14 cellular contexts compared by ENCODE assay signal in the genomic region with DNA sequence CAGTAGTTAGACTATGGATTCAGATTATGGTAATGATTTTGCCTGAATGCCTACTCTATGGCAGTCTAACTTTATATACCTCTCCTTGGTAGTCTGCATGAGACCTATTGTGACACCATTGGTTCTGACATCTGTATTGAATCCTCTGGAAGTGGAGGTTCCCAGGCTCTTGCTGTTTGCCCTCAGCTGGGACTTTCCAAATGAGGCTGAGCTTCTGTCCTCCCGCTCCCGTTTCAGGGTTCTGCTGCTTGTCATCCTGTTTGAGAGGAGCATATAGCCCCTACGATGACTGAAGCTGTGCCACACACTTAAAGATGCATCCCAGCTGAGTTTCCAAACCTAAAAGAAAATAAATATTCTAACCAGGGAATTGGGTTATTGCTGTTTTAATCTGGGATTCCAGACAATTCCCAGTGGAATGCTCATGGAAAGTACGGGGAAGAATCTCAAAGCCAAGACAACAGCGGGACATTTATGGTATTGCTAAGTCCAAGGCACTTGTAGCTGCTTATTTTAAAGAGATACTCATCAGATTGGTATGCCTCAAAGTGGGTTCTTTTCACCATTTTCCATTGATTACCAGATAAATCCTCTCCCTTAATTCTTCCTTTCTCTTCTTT.
A peak's percentile ranks its signal among the peaks of the same experiment; 100 is the strongest.
DNase-seq lines count a peak whose midpoint lies in the region; ATAC-seq and TF ChIP-seq lines count a peak whose summit lies in the region.
"Had no signal": no experiment of that assay in that cellular context is flagged by ENCODE, and none has a peak within 500 bp of the region (broad histone marks: within the 10 kb centered on the region; RNA-seq: fewer than 3 reads in every experiment).

No MANE protein-coding gene starts in this region.

- H3K36me3 Mint-ChIP-seq in IgD-negative memory B cell (peaks cover 8% of the 10 kb centered on the region), nephron (ENCODE audit: low read depth) (peaks cover 16% of the 10 kb centered on the region)

- H3K36me3 ChIP-seq in A673 (ENCODE audit: insufficient read depth, low read length, poor library complexity, severe bottlenecking) (no peaks in the 10 kb centered on the region), colonic mucosa (no peaks in the 10 kb centered on the region), tibial nerve (peaks cover 0 to 13% (median 0%) of the 10 kb centered on the region in 3 donors)
- H3K36me3 ChIP-seq: neural progenitor cell had no signal

- H3K4me1 Mint-ChIP-seq in IgD-negative memory B cell, result peaks cover 41 to 65% (median 55%) of the 10 kb centered on the region in 3 donors
- H3K4me1 Mint-ChIP-seq in nephron, result peaks cover 38% of the 10 kb centered on the region

- DNase-seq in A673 (ENCODE audit: low spot score), result peak; percentile 34
- no peak for DNase-seq in colonic mucosa
- no peak for DNase-seq in NCI-H1092 (lab: John Stamatoyannopoulos, UW)
- no peak for DNase-seq in iPS-NIHi11 (ENCODE audit: low spot score)
- no peak for DNase-seq in tibial nerve (ENCODE audit: low spot score in 2 of 2)
- DNase-seq: DMS153, dorsolateral prefrontal cortex, left colon, OCI-M1 had no signal

- H3K27me3 Mint-ChIP-seq in IgD-negative memory B cell (no peaks in the 10 kb centered on the region), nephron (ENCODE audit: low read depth) (peaks cover 4% of the 10 kb centered on the region)
- H3K27me3 Mint-ChIP-seq: type B pancreatic cell had no signal

- ATAC-seq in GM19467 (IDR thresholded peaks at IDR 0.05; ENCODE audit: unreplicated experiment), result no peak

- H3K27ac ChIP-seq in A673 (ENCODE audit: low read depth, low read length, poor library complexity, severe bottlenecking) (no peak overlapping the region), colonic mucosa (peak overlapping the region; percentile 34), tibial nerve (peak overlapping the region in 2 of 4 donors; percentile 13 to 52)
- H3K27ac ChIP-seq: neural progenitor cell had no signal

- no TSS peak for BruUV-seq in A673 (replicated peaks; lab: Mats Ljungman, UMichigan)

- H3K27me3 ChIP-seq in A673 (replicated peaks; ENCODE audit: insufficient read depth, low read depth, low read length, poor library complexity), result no peaks in the 10 kb centered on the region
- no peaks in the 10 kb centered on the region for H3K27me3 ChIP-seq in colonic mucosa
- no peaks in the 10 kb centered on the region for H3K27me3 ChIP-seq in tibial nerve
- H3K27me3 ChIP-seq: dorsolateral prefrontal cortex, neural progenitor cell had no signal

- peak overlapping the region in 2 of 3 donors; percentile 9 to 67 for H3K27ac Mint-ChIP-seq in IgD-negative memory B cell
- peak overlapping the region in 2 of 3 experiments; percentile 39 to 44 for H3K27ac Mint-ChIP-seq in nephron
- H3K27ac Mint-ChIP-seq: type B pancreatic cell had no signal

- no peak for TF ChIP-seq POLR2A in tibial nerve (IDR thresholded peaks at IDR 0.05)

- WGBS in tibial nerve, 2 donors, result 49 to 55% methylated on average over 5 of the region's 5 CpGs

- H3K4me1 ChIP-seq in A673 (ENCODE audit: insufficient read depth, low read length, poor library complexity, severe bottlenecking) (peaks cover 16% of the 10 kb centered on the region), colonic mucosa (peaks cover 6% of the 10 kb centered on the region), tibial nerve (peaks cover 0 to 37% (median 15%) of the 10 kb centered on the region in 4 donors)

- H3K4me3 ChIP-seq in A673 (ENCODE audit: low read depth, low read length, poor library complexity, severe bottlenecking) (no peak overlapping the region), colonic mucosa (no peak overlapping the region), tibial nerve (no peak overlapping the region)
- H3K4me3 ChIP-seq: dorsolateral prefrontal cortex, neural progenitor cell had no signal

- no peak for TF ChIP-seq CTCF in A673 (conservative IDR thresholded peaks at IDR 0.05; ENCODE audit: low read depth, low read length)
- no peak for TF ChIP-seq CTCF in colonic mucosa (IDR thresholded peaks at IDR 0.05)
- no peak for TF ChIP-seq CTCF in nephron (IDR thresholded peaks at IDR 0.05; ENCODE audit: unreplicated experiment in 3 of 3)
- TF ChIP-seq CTCF in tibial nerve (IDR thresholded peaks at IDR 0.05), result no peak

- CTCF ChIA-PET in A673 (lab: Charles Lee), result no interaction called here

- intact Hi-C loops in A673 (cut with micrococcal nuclease; ENCODE audit: unreplicated experiment) (no loop called here), colonic mucosa (cut with DNase I) (no loop called here)

- H3K4me3 Mint-ChIP-seq in IgD-negative memory B cell (no peak overlapping the region), nephron (no peak overlapping the region)
- H3K4me3 Mint-ChIP-seq: neural progenitor cell, type B pancreatic cell had no signal

- POLR2A ChIA-PET in A673 (lab: Charles Lee; ENCODE audit: low non-redundant PET), result no interaction called here

- H3K9me3 ChIP-seq in A673 (ENCODE audit: low read depth, low read length, poor library complexity, severe bottlenecking) (no peaks in the 10 kb centered on the region), colonic mucosa (no peaks in the 10 kb centered on the region), tibial nerve (no peaks in the 10 kb centered on the region)

- H3K9ac ChIP-seq in colonic mucosa (ENCODE audit: low read depth in 2 of 2, low read length in 2 of 2), result no peak overlapping the region
- H3K9ac ChIP-seq: neural progenitor cell had no signal

- H3K9me3 Mint-ChIP-seq in IgD-negative memory B cell, result no peaks in the 10 kb centered on the region
- H3K9me3 Mint-ChIP-seq in nephron, result no peaks in the 10 kb centered on the region
- H3K9me3 Mint-ChIP-seq: neural progenitor cell, type B pancreatic cell had no signal

- TF ChIP-seq EP300 in tibial nerve (IDR thresholded peaks at IDR 0.05), result no peak
